ENCODE assay signal across 10 cellular contexts in the genomic region with DNA sequence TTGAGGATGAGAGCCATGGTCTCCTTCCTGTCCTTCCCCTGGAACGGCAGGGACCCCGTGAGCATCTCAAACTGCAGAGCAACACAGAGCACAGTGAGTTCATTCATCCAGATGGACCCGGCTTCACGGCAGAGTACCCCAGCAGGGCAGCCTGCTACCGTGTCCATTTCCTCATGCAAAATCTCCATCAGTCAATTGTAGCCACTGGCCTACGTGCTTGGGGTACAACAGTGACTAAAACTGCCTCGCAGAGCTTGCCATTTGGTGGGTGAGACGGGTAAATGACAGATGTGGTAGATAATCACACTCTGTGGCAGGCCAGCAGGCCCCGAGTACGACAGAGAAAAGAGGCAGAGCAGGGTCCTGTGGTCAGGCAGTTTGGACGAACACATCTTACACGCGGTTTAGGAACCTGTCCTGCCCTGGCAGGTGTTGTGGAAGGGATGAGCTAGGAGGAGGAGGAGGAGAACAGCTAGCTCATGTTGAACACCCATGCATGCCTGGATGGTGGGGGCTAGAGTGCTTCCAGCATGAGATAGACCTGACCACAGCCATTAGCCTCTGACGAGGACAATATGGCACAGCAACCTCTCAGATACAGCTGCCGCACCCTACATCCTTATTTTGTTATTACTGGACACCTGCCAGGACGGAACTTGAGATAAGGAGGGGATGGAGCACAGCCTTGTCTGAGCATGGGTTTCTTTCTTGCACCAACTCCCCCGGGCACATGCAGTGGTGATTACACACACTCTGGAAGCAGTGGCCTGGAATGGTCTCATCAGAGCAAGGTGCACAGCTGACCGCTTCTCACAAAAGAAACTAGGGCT.
DNase-seq lines count a peak whose midpoint lies in the region; ATAC-seq and TF ChIP-seq lines count a peak whose summit lies in the region.
"Had no signal": no experiment of that assay in that cellular context is flagged by ENCODE, and none has a peak within 500 bp of the region (broad histone marks: within the 10 kb centered on the region; RNA-seq: fewer than 3 reads in every experiment).

No MANE protein-coding gene starts in this region.

- POLR2A ChIA-PET in naive thymus-derived CD8-positive, alpha-beta T cell (lab: Charles Lee): interaction anchor here (2.9 kb wide), 1 partner anchor 79 kb away, joined by 19 read pairs; no protein-coding TSS in a partner anchor

- H3K36me3 Mint-ChIP-seq in endothelial cell (ENCODE audit: low read depth, unreplicated experiment): peaks cover 51% of the 10 kb centered on the region
- peaks cover 0 to 8% (median 4%) of the 10 kb centered on the region in 3 donors for H3K36me3 Mint-ChIP-seq in naive thymus-derived CD8-positive, alpha-beta T cell

- peaks cover 5% of the 10 kb centered on the region for H3K27me3 Mint-ChIP-seq in endothelial cell (ENCODE audit: unreplicated experiment)
- H3K27me3 Mint-ChIP-seq in naive thymus-derived CD8-positive, alpha-beta T cell: no peaks in the 10 kb centered on the region
- H3K27me3 Mint-ChIP-seq: activated CD4-positive, alpha-beta T cell treated with anti-CD3 and anti-CD28 coated beads, Interleukin-2, amount 10 ng/mL, durations not matched to agents 24 days and 14 days; stimulated activated naive CD8-positive, alpha-beta T cell treated with anti-CD3 and anti-CD28 coated beads, Interleukin-15, Interleukin-2, amounts not matched to agents 100 ng/mL and 50 ng/mL, for 24 hours had no signal

- no peaks in the 10 kb centered on the region for H3K9me3 Mint-ChIP-seq in endothelial cell (ENCODE audit: unreplicated experiment)
- H3K9me3 Mint-ChIP-seq in naive thymus-derived CD8-positive, alpha-beta T cell: peaks cover 0 to 6% (median 0%) of the 10 kb centered on the region in 9 donors

- H3K27ac Mint-ChIP-seq in endothelial cell (ENCODE audit: unreplicated experiment): no peak overlapping the region
- H3K27ac Mint-ChIP-seq in naive thymus-derived CD8-positive, alpha-beta T cell: peak overlapping the region in 3 of 10 donors; percentile 43 to 63 (median 48)
- H3K27ac Mint-ChIP-seq: activated CD4-positive, alpha-beta T cell treated with anti-CD3 and anti-CD28 coated beads, Interleukin-2, amount 10 ng/mL, durations not matched to agents 24 days and 14 days had no signal

- peak overlapping the region; percentile 50 for H3K4me3 Mint-ChIP-seq in endothelial cell (ENCODE audit: unreplicated experiment)
- H3K4me3 Mint-ChIP-seq in naive thymus-derived CD8-positive, alpha-beta T cell: no peak overlapping the region
- H3K4me3 Mint-ChIP-seq: activated CD4-positive, alpha-beta T cell treated with anti-CD3 and anti-CD28 coated beads, Interleukin-2, amount 10 ng/mL, durations not matched to agents 24 days and 14 days; stimulated activated naive CD8-positive, alpha-beta T cell treated with anti-CD3 and anti-CD28 coated beads, Interleukin-15, Interleukin-2, amounts not matched to agents 100 ng/mL and 50 ng/mL, for 24 hours had no signal

- no peak for ATAC-seq in naive thymus-derived CD8-positive, alpha-beta T cell

- H3K4me1 Mint-ChIP-seq in endothelial cell (ENCODE audit: unreplicated experiment): peaks cover 38% of the 10 kb centered on the region
- H3K4me1 Mint-ChIP-seq in naive thymus-derived CD8-positive, alpha-beta T cell: peaks cover 11 to 34% (median 28%) of the 10 kb centered on the region in 4 donors

- DNase-seq in HT1080 (ENCODE audit: low read depth) (peak; percentile 59), NCI-H748 (lab: John Stamatoyannopoulos, UW; ENCODE audit: unreplicated experiment) (peak; percentile 92), endothelial cell (ENCODE audit: low spot score) (no peak), retina (peak; percentile 63), iPS-NIHi7 (ENCODE audit: extremely low spot score) (no peak), ecto neural progenitor cell (ENCODE audit: low spot score) (no peak)
- DNase-seq in activated CD4-positive, alpha-beta T cell treated with anti-CD3 and anti-CD28 coated beads, Interleukin-2, amount 50 U/mL, for 4 hours: no peak
- no peak for DNase-seq in naive thymus-derived CD8-positive, alpha-beta T cell
- DNase-seq: activated CD4-positive, alpha-beta T cell treated with anti-CD3 and anti-CD28 coated beads, Interleukin-2, amount 10 ng/mL, durations not matched to agents 24 days and 14 days had no signal

- TF ChIP-seq CTCF in endothelial cell (IDR thresholded peaks at IDR 0.05; ENCODE audit: unreplicated experiment): no peak

Comparison
In these comparisons a context has a peak if more than half of its experiments do, and no peak if none do; other contexts are left out.
1. DNase-seq: peak in HT1080 (single experiment), NCI-H748 (single experiment) and retina (single experiment); none in endothelial cell (single experiment), iPS-NIHi7 (single experiment), activated CD4-positive, alpha-beta T cell treated with anti-CD3 and anti-CD28 coated beads, Interleukin-2, amount 50 U/mL, for 4 hours (0 of 2), ecto neural progenitor cell (single experiment) and naive thymus-derived CD8-positive, alpha-beta T cell (0 of 10).